ENCODE assay signal across 8 cellular contexts in the genomic region with DNA sequence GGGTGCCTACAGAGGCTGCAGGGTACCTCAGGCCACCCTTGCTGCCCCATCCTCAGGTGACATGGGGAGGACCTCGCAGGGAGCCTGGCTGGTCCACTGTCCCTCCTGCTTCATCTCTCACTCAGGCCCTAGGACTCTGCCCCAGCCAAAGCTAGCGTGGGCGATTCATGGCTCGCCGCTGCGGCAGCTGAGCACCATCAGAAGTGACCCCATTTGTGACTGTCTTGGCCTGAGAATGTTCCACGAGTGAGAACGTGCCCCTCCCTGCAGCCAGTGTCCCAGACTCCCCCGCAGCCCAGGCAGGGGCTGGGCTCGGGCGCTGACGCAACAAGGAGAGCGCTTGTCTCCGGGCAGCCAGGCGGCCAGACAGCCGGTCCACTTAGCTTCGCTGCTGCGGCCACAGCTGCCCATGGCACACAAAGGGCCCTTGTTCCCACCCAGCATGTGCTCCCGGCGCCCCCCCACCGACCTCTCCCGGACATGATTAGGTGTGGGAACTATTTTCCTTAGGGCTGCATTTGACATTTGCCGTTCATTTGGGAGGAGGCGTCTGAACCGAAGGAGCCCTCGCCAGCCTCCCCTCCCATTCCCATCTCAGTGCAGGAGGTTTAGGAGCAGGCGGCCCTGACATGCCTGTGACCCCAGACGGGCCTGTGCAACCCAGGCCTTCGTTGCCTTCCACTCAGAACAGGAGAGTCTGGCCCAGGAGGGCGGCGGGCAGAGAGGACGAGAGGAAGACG. TPM values are rescaled to one million over a fixed set of nuclear protein-coding genes. Genes with fewer than 3 reads are reported as not detected.
DNase-seq lines count a peak whose midpoint lies in the region; ATAC-seq and TF ChIP-seq lines count a peak whose summit lies in the region.

No MANE protein-coding gene starts in this region.

- intact Hi-C loops in dorsolateral prefrontal cortex (cut with DNase I): loop anchor here in 1 of 2 donors (2.0 to 10.0 kb wide), 3 partner anchors 14 to 518 kb away; no protein-coding TSS in a partner anchor
- intact Hi-C loops in lower lobe of right lung (cut with DNase I): no loop called here

- H3K9me3 ChIP-seq in lower lobe of right lung (no peaks in the 10 kb centered on the region), stomach smooth muscle (ENCODE audit: control insufficient read depth in 2 of 2, low read length in 2 of 2) (no peaks in the 10 kb centered on the region)

- H3K9ac ChIP-seq in stomach smooth muscle (ENCODE audit: low read length in 2 of 2): peak overlapping the region in 1 of 2 donors; percentile 29

- ATAC-seq in lower lobe of right lung: peak; percentile 70 to 76
- ATAC-seq in GM18867 (IDR thresholded peaks at IDR 0.05; ENCODE audit: unreplicated experiment): no peak

- no peaks in the 10 kb centered on the region for H3K36me3 ChIP-seq in lower lobe of right lung
- no peaks in the 10 kb centered on the region for H3K36me3 ChIP-seq in stomach smooth muscle (ENCODE audit: control insufficient read depth in 2 of 2, insufficient read depth in 2 of 2, low read length in 2 of 2)

- H3K4me1 ChIP-seq in lower lobe of right lung: peaks cover 57% of the 10 kb centered on the region
- peaks cover 39% of the 10 kb centered on the region for H3K4me1 ChIP-seq in stomach smooth muscle (ENCODE audit: control insufficient read depth, insufficient read depth, low read length)

- H3K27me3 ChIP-seq in dorsolateral prefrontal cortex: no peaks in the 10 kb centered on the region
- H3K27me3 ChIP-seq in lower lobe of right lung (ENCODE audit: low read depth): no peaks in the 10 kb centered on the region
- H3K27me3 ChIP-seq in stomach smooth muscle (ENCODE audit: control insufficient read depth in 1 of 2, insufficient read depth in 2 of 2, low read length in 2 of 2): peaks cover 0 to 3% of the 10 kb centered on the region in 2 donors

- peak overlapping the region in 52 of 59 donors; percentile 3 to 81 (median 56) for H3K27ac ChIP-seq in dorsolateral prefrontal cortex
- peak overlapping the region; percentile 65 for H3K27ac ChIP-seq in lower lobe of right lung
- peak overlapping the region; percentile 37 for H3K27ac ChIP-seq in stomach smooth muscle (ENCODE audit: low read length)

- DNase-seq in NCI-H2227 treated with DMSO at 0.1 percent for 48 hours (lab: John Stamatoyannopoulos, UW): peak; percentile 21
- DNase-seq in dorsolateral prefrontal cortex: peak; percentile 72 to 96 (median 94)
- DNase-seq in lower lobe of right lung: peak; percentile 72
- DNase-seq in GF-D8 (lab: John Stamatoyannopoulos, UW): no peak
- no peak for DNase-seq in NCI-H748 treated with DMSO at 0.1 percent for 48 hours (lab: John Stamatoyannopoulos, UW)
- DNase-seq in NCI-H774 (lab: John Stamatoyannopoulos, UW): no peak

- H3K4me3 ChIP-seq in dorsolateral prefrontal cortex (peak overlapping the region in 38 of 59 donors; percentile 1 to 47 (median 22)), lower lobe of right lung (no peak overlapping the region), stomach smooth muscle (ENCODE audit: low read length in 2 of 2) (peak overlapping the region in 1 of 2 donors; percentile 29)

- peak in 23 of 56 donors; percentile 20 to 52 (median 33) for TF ChIP-seq CTCF in dorsolateral prefrontal cortex (IDR thresholded peaks at IDR 0.05 in 54 of 56, conservative IDR thresholded peaks at IDR 0.05 in 2 of 56; ENCODE audit: low read depth in 1 of 56, partially characterized antibody in 56 of 56)
- TF ChIP-seq CTCF in lower lobe of right lung (IDR thresholded peaks at IDR 0.05): no peak

RNA-seq across cellular contexts. Expression of gene POFUT2, which starts 19.3 kb away (rescaled TPM):
- total RNA-seq in dorsolateral prefrontal cortex (10 to 100 TPM; 13.5 to 37.4 (median 20.5) TPM), lower lobe of right lung (29.1 TPM)

Comparison
In these comparisons a context has a peak if more than half of its experiments do, and no peak if none do; other contexts are left out.
1. DNase-seq: peak in NCI-H2227 treated with DMSO at 0.1 percent for 48 hours (single experiment), dorsolateral prefrontal cortex (10 of 10) and lower lobe of right lung (single experiment); none in GF-D8 (single experiment), NCI-H748 treated with DMSO at 0.1 percent for 48 hours (single experiment) and NCI-H774 (single experiment).
2. Peak in every context shown above with its lines, with median percentiles within 50 percentile points of each other: H3K27ac ChIP-seq.